Comparison of ENCODE assay signal across 20 cellular contexts in genomic region chr1:182205378-182206022, GRCh38.
DNase-seq lines count a peak whose midpoint lies in the region; ATAC-seq and TF ChIP-seq lines count a peak whose summit lies in the region.
"Had no signal": no experiment of that assay in that cellular context is flagged by ENCODE, and none has a peak within 500 bp of the region (broad histone marks: within the 10 kb centered on the region; RNA-seq: fewer than 3 reads in every experiment).

No MANE protein-coding gene starts in this region.

- peak; percentile 31 for DNase-seq in fibroblast of villous mesenchyme (ENCODE audit: low read depth)
- DNase-seq in sciatic nerve (ENCODE audit: low spot score) = no peak
- DNase-seq in aorta = no peak
- DNase-seq in posterior cingulate gyrus = no peak
- DNase-seq in GM03348 (ENCODE audit: low spot score) = no peak
- DNase-seq: activated CD4-positive, alpha-beta T cell treated with anti-CD3 and anti-CD28 coated beads for 48 hours; activated naive CD4-positive, alpha-beta T cell treated with anti-CD3 and anti-CD28 coated beads for 36 hours; cortex of kidney; DMS 273 treated with DMSO at 0.1 percent for 48 hours; GF-D8; GM23248; MG63; naive thymus-derived CD4-positive, alpha-beta T cell; NCI-H2107; PC-3; SK-N-SH; substantia nigra had no signal

- H3K9me3 Mint-ChIP-seq in activated T-helper 17 cell treated with anti-CD3 and anti-CD28 coated beads, Interleukin-2, amount 50 U/mL, for 72 hours = no peaks in the 10 kb centered on the region
- H3K9me3 Mint-ChIP-seq: activated naive CD4-positive, alpha-beta T cell treated with anti-CD3 and anti-CD28 coated beads for 36 hours; naive thymus-derived CD4-positive, alpha-beta T cell had no signal

- H3K9me3 ChIP-seq in aorta (ENCODE audit: control insufficient read depth, low read length) = no peaks in the 10 kb centered on the region
- H3K9me3 ChIP-seq: MG63, SK-N-SH had no signal

- intact Hi-C loops in sciatic nerve (cut with DNase I) (no loop called here), aorta (cut with DNase I) (no loop called here), posterior cingulate gyrus (cut with DNase I) (no loop called here)

- H3K36me3 ChIP-seq in aorta (ENCODE audit: control insufficient read depth in 1 of 2, insufficient read depth in 2 of 2, low read length in 1 of 2) = no peaks in the 10 kb centered on the region
- H3K36me3 ChIP-seq: MG63 had no signal

- H3K27me3 ChIP-seq in aorta (ENCODE audit: control insufficient read depth in 1 of 2, insufficient read depth in 2 of 2, low read length in 1 of 2) = no peaks in the 10 kb centered on the region
- H3K27me3 ChIP-seq: MG63 had no signal

- H3K4me1 Mint-ChIP-seq in activated T-helper 17 cell treated with anti-CD3 and anti-CD28 coated beads, Interleukin-2, amount 50 U/mL, for 72 hours = no peaks in the 10 kb centered on the region

- peaks cover 0 to 2% of the 10 kb centered on the region in 2 donors for H3K4me1 ChIP-seq in aorta (ENCODE audit: control insufficient read depth in 1 of 2, insufficient read depth in 2 of 2, low read length in 2 of 2)

- no peak for TF ChIP-seq CTCF in fibroblast of villous mesenchyme (IDR thresholded peaks at IDR 0.05; ENCODE audit: insufficient read depth, low read depth, low read length)

- no peak overlapping the region for H3K4me3 Mint-ChIP-seq in activated T-helper 17 cell treated with anti-CD3 and anti-CD28 coated beads, Interleukin-2, amount 50 U/mL, for 72 hours
- H3K4me3 Mint-ChIP-seq: activated naive CD4-positive, alpha-beta T cell treated with anti-CD3 and anti-CD28 coated beads for 36 hours; naive thymus-derived CD4-positive, alpha-beta T cell had no signal

- H3K27ac Mint-ChIP-seq in activated T-helper 17 cell treated with anti-CD3 and anti-CD28 coated beads, Interleukin-2, amount 50 U/mL, for 72 hours = peak overlapping the region; percentile 4
- H3K27ac Mint-ChIP-seq: activated naive CD4-positive, alpha-beta T cell treated with anti-CD3 and anti-CD28 coated beads for 36 hours; naive thymus-derived CD4-positive, alpha-beta T cell had no signal

- H3K4me3 ChIP-seq in fibroblast of villous mesenchyme (ENCODE audit: low read depth, low read length) (no peak overlapping the region), aorta (ENCODE audit: low read length in 2 of 2) (no peak overlapping the region)
- H3K4me3 ChIP-seq: GM23248, MG63 had no signal

- peaks cover 3% of the 10 kb centered on the region for H3K27me3 Mint-ChIP-seq in activated T-helper 17 cell treated with anti-CD3 and anti-CD28 coated beads, Interleukin-2, amount 50 U/mL, for 72 hours

- no peaks in the 10 kb centered on the region for H3K36me3 Mint-ChIP-seq in activated T-helper 17 cell treated with anti-CD3 and anti-CD28 coated beads, Interleukin-2, amount 50 U/mL, for 72 hours (ENCODE audit: low read depth)
- H3K36me3 Mint-ChIP-seq: naive thymus-derived CD4-positive, alpha-beta T cell had no signal

- no peak overlapping the region for H3K27ac ChIP-seq in aorta (ENCODE audit: low read depth in 1 of 2, low read length in 2 of 2)
- H3K27ac ChIP-seq: epithelial cell of prostate, GM23248 had no signal

- ATAC-seq in activated T-helper 17 cell treated with anti-CD3 and anti-CD28 coated beads, Interleukin-2, amount 50 U/mL, for 72 hours (replicated peaks) = no peak
- peak; percentile 82 for ATAC-seq in sciatic nerve
- ATAC-seq in aorta (ENCODE audit: low FRiP score) = peak; percentile 60
- no peak for ATAC-seq in HG03439 (IDR thresholded peaks at IDR 0.05; ENCODE audit: unreplicated experiment)
- ATAC-seq: naive thymus-derived CD4-positive, alpha-beta T cell; PC-3 had no signal

Comparison
In these comparisons a context has a peak if more than half of its experiments do, and no peak if none do; other contexts are left out.
1. ATAC-seq: peak in sciatic nerve (single experiment) and aorta (single experiment); none in activated T-helper 17 cell treated with anti-CD3 and anti-CD28 coated beads, Interleukin-2, amount 50 U/mL, for 72 hours (single experiment) and HG03439 (single experiment).